8 cellular contexts compared by ENCODE assay signal in the genomic region with DNA sequence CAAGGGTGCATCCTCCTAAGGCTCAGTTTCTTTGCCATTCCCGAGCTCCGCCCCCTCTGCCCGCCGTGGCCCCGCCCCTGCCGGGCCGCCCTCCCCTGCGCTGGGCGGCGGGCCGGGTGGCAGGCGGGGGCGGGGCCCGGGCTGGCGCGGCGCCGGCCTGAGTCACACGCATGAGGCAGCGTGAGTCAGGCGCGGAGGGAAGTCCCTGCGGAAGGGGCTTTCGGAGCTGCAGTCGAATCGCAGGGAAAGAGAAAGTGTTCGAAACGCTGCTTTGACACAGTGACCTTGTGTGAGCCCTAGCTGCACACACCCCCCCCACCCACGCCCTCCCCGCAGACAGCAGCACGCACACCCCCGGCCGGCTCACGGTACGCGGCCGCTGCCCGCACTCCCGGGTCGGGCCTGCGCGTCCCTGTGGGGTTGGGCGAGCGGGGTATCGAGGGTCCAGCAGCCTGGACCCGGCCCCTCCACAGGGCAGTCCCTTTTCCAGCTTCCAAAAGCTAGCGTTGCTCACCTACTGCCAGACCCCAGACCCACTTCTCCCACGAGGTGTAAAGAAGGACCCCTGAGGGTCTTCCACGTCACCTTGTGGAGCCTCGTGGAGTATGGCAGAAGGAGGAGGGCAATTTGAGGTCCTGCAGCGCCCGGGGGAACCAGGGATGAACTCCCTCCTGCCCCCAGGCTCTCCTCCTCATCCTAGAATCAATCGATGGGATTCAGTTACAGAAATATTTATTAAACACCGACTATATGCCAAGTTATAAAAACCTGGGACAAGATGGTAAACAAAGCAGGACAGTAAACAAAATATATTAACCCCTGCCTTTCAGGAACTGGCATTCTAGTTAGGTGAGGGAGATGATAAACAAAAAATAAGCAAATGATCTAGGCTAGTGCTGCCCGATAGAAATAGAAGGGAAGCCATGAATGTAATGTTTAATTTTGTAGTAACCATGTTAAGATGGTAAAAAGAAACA. TPM values are rescaled to one million over a fixed set of nuclear protein-coding genes. Genes with fewer than 3 reads are reported as not detected.
DNase-seq lines count a peak whose midpoint lies in the region; ATAC-seq, FAIRE-seq and TF ChIP-seq lines count a peak whose summit lies in the region.

No MANE protein-coding gene starts in this region.

- POLR2A ChIA-PET in T-cell (lab: Charles Lee): interaction anchor here in 1 of 2 donors (1.0 to 1.3 kb wide), 2 partner anchors 12 to 41 kb away, joined by 5 to 10 read pairs; a partner anchor contains a TSS

- H3K27me3 Mint-ChIP-seq in T-cell: no peaks in the 10 kb centered on the region
- no peaks in the 10 kb centered on the region for H3K27me3 Mint-ChIP-seq in progenitor cell of endocrine pancreas

- H3K4me3 Mint-ChIP-seq in T-cell (peak overlapping the region; percentile 60 to 73 (median 64)), progenitor cell of endocrine pancreas (ENCODE audit: low read depth) (peak overlapping the region; percentile 67)

- FAIRE-seq in GM12891 (lab: Jason Lieb, UNC): peak; percentile 93

- TF ChIP-seq POLR2A in GM12891 (IDR thresholded peaks at IDR 0.05; ENCODE audit: low read depth, low read length): no peak; the same call in 1 of the 2 replicates

- H3K9me3 Mint-ChIP-seq in T-cell: no peaks in the 10 kb centered on the region
- no peaks in the 10 kb centered on the region for H3K9me3 Mint-ChIP-seq in progenitor cell of endocrine pancreas (ENCODE audit: low read depth)

- intact Hi-C loops in left cardiac atrium (cut with DNase I): no loop called here

- no peak for TF ChIP-seq CTCF in progenitor cell of endocrine pancreas (IDR thresholded peaks at IDR 0.05; ENCODE audit: unreplicated experiment)

- H3K4me1 Mint-ChIP-seq in T-cell: peaks cover 6 to 25% (median 17%) of the 10 kb centered on the region in 3 donors
- peaks cover 13% of the 10 kb centered on the region for H3K4me1 Mint-ChIP-seq in progenitor cell of endocrine pancreas (ENCODE audit: low read depth)

- H3K36me3 Mint-ChIP-seq in T-cell: no peaks in the 10 kb centered on the region
- no peaks in the 10 kb centered on the region for H3K36me3 Mint-ChIP-seq in progenitor cell of endocrine pancreas (ENCODE audit: insufficient read depth)

- H3K27ac Mint-ChIP-seq in T-cell: peak overlapping the region; percentile 91
- H3K27ac Mint-ChIP-seq in progenitor cell of endocrine pancreas: peak overlapping the region; percentile 88

- ATAC-seq in HG02759 (IDR thresholded peaks at IDR 0.05; ENCODE audit: unreplicated experiment) (peak; percentile 88), T-cell (replicated peaks in 1 of 4) (peak; percentile 95 to 99 (median 99)), left cardiac atrium (peak; percentile 99 to 100)

- DNase-seq in GM12891 (ENCODE audit: insufficient read length, low spot score) (peak; percentile 95), NCI-H128 (lab: John Stamatoyannopoulos, UW; ENCODE audit: unreplicated experiment) (peak; percentile 77), T-cell (peak; percentile 85 to 96 (median 92)), amniotic epithelial cell (ENCODE audit: low read depth) (peak; percentile 91), left cardiac atrium (peak; percentile 92), progenitor cell of endocrine pancreas (ENCODE audit: low spot score, unreplicated experiment) (peak; percentile 77), ureter (ENCODE audit: low spot score) (peak; percentile 94)

- CTCF ChIA-PET in T-cell (lab: Charles Lee): interaction anchor here (0.5 to 1.6 kb wide), 10 partner anchors 12 to 242 kb away, joined by 3 to 14 read pairs (median 3); a partner anchor contains a TSS

TF ChIP-seq in GM12891, 5 proteins besides CTCF, POLR2A, EP300 and RAD21:
- no peak for TF ChIP-seq TAF1 (IDR thresholded peaks at IDR 0.05; ENCODE audit: low read depth, low read length)
- TF ChIP-seq POU2F2 (IDR thresholded peaks at IDR 0.05; ENCODE audit: low read depth, low read length): no peak
- peak; percentile 62 for TF ChIP-seq SPI1 (IDR thresholded peaks at IDR 0.05; ENCODE audit: low read depth, low read length)

RNA-seq across cellular contexts. Expression of a gene that starts 12.4 kb away (rescaled TPM):
- polyA plus RNA-seq in GM12891 (2012; ENCODE audit: low read depth, missing spikeins): 367 TPM
- total RNA-seq in T-cell (100 to 1,000 TPM in 4 of 5 donors, 10 to 100 TPM in 1; 92.8 to 119 (median 104) TPM), left cardiac atrium (10 to 100 TPM; 32.5 to 36.2 TPM), progenitor cell of endocrine pancreas (748 and 769 TPM in 2 replicates), ureter (88.0 TPM)

RNA-seq across cellular contexts. Expression of a gene that starts 24.6 kb away (rescaled TPM):
- polyA plus RNA-seq in GM12891 (2012; ENCODE audit: low read depth, missing spikeins): 14.2 TPM
- total RNA-seq in T-cell (10 to 100 TPM; 16.4 to 33.8 (median 30.5) TPM), left cardiac atrium (10 to 100 TPM; 18.4 to 22.7 TPM), progenitor cell of endocrine pancreas (5.1 and 5.3 TPM in 2 replicates), ureter (43.2 TPM)

Comparison
In these comparisons a context has a peak if more than half of its experiments do, and no peak if none do; other contexts are left out.
1. Peak in every context shown above with its lines: DNase-seq and ATAC-seq.